1 cellular context compared by ENCODE assay signal in the genomic region with DNA sequence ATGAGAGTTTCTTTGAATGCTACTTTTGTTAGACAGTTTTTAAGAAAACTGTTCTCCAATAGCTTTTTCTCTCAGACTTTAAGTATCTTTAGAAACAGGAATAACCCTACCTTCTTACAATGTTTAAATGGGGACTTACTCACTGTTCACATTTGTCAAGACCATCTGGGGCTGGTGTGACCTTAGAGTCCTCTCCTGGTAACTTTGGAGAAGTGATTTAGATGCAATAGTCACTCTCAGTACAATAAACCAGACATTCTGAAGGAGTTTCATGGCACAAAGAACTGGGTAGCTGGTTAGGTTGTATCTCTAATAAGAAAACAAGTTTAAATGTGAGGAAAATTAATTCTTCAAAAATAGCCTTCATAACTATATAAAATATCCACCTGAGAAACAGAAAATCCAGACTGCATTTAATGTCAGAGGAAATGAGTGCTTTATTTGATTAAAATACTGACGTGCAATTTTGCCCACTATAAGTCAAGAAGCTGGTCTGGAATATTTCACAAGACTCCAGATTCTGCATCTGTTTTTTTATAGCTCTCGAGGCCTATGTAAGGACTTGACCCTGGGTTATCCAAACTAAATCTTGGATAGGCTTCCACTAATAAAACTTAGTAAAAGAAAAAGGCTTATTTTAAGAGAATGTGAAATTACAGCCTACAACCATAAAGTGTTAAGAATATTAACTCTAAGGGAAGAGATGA.
TF ChIP-seq lines count a peak whose summit lies in the region.

No MANE protein-coding gene starts in this region.

TF ChIP-seq in HepG2, 621 proteins besides CTCF, POLR2A, EP300 and RAD21:
- TF ChIP-seq ZKSCAN8 (CRISPR knock-in tag; IDR thresholded peaks at IDR 0.05; ENCODE audit: borderline replicate concordance) = no peak
- TF ChIP-seq ZNF614 (CRISPR knock-in tag; IDR thresholded peaks at IDR 0.05; ENCODE audit: borderline replicate concordance) = no peak
- TF ChIP-seq, protein P1, sequence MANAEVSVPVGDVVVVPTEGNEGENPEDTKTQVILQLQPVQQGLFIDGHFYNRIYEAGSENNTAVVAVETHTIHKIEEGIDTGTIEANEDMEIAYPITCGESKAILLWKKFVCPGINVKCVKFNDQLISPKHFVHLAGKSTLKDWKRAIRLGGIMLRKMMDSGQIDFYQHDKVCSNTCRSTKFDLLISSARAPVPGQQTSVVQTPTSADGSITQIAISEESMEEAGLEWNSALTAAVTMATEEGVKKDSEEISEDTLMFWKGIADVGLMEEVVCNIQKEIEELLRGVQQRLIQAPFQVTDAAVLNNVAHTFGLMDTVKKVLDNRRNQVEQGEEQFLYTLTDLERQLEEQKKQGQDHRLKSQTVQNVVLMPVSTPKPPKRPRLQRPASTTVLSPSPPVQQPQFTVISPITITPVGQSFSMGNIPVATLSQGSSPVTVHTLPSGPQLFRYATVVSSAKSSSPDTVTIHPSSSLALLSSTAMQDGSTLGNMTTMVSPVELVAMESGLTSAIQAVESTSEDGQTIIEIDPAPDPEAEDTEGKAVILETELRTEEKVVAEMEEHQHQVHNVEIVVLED (CRISPR knock-in tag; IDR thresholded peaks at IDR 0.05; ENCODE audit: borderline replicate concordance) = no peak
- no peak for TF ChIP-seq ZNF660 (CRISPR knock-in tag; IDR thresholded peaks at IDR 0.05; ENCODE audit: borderline replicate concordance, low read depth)
- TF ChIP-seq NFKB2 (CRISPR knock-in tag; IDR thresholded peaks at IDR 0.05; ENCODE audit: borderline replicate concordance) = no peak
- TF ChIP-seq TBX2 (CRISPR knock-in tag; IDR thresholded peaks at IDR 0.05; ENCODE audit: borderline replicate concordance) = no peak
- no peak for TF ChIP-seq PTBP1 (IDR thresholded peaks at IDR 0.05; ENCODE audit: low read depth, low read length, poor library complexity, severe bottlenecking)
- TF ChIP-seq, protein P2, sequence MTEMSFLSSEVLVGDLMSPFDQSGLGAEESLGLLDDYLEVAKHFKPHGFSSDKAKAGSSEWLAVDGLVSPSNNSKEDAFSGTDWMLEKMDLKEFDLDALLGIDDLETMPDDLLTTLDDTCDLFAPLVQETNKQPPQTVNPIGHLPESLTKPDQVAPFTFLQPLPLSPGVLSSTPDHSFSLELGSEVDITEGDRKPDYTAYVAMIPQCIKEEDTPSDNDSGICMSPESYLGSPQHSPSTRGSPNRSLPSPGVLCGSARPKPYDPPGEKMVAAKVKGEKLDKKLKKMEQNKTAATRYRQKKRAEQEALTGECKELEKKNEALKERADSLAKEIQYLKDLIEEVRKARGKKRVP (CRISPR knock-in tag; IDR thresholded peaks at IDR 0.05) = no peak
- TF ChIP-seq, protein P3, sequence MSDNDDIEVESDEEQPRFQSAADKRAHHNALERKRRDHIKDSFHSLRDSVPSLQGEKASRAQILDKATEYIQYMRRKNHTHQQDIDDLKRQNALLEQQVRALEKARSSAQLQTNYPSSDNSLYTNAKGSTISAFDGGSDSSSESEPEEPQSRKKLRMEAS (IDR thresholded peaks at IDR 0.05) = no peak
- TF ChIP-seq, protein P4, sequence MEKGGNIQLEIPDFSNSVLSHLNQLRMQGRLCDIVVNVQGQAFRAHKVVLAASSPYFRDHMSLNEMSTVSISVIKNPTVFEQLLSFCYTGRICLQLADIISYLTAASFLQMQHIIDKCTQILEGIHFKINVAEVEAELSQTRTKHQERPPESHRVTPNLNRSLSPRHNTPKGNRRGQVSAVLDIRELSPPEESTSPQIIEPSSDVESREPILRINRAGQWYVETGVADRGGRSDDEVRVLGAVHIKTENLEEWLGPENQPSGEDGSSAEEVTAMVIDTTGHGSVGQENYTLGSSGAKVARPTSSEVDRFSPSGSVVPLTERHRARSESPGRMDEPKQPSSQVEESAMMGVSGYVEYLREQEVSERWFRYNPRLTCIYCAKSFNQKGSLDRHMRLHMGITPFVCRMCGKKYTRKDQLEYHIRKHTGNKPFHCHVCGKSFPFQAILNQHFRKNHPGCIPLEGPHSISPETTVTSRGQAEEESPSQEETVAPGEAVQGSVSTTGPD (CRISPR knock-in tag; IDR thresholded peaks at IDR 0.05) = no peak
- TF ChIP-seq ZNF670 (CRISPR knock-in tag; IDR thresholded peaks at IDR 0.05; ENCODE audit: borderline replicate concordance) = no peak
- TF ChIP-seq DMAP1 (CRISPR knock-in tag; IDR thresholded peaks at IDR 0.05) = no peak
